Comparison of ENCODE assay signal across 8 cellular contexts in the genomic region with DNA sequence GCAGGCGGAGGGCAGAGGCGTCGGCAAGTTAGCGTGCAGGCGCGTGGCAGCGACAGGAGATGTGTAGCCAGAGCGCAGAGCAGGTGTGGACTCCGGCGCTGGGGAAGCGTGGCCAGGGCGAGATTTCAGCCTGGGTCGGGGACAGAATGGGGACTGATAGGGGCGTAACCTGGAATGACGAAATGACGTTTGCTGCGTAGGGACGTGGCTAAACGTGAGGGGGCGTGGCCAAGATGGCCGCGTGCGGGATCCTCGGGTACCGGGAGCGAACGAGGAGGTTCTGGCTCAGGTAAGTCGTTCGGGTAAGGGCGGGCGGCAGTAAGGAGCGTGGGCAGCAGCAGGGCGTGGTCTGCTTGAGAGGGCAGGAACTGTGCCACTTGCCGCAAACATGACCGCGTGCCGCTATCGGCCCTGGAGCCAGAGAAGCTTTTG. TPM values are rescaled to one million over a fixed set of nuclear protein-coding genes. Genes with fewer than 3 reads are reported as not detected.
DNase-seq lines count a peak whose midpoint lies in the region; TF ChIP-seq lines count a peak whose summit lies in the region.

No MANE protein-coding gene starts in this region.

- no peaks in the 10 kb centered on the region for H3F3A ChIP-seq in MM.1S (ENCODE audit: insufficient read depth, low read length)

- H3K9ac ChIP-seq in MM.1S (ENCODE audit: low read length) (peak overlapping the region; percentile 97), SK-N-MC (ENCODE audit: insufficient read length) (peak overlapping the region; percentile 91)

- H3K27ac Mint-ChIP-seq in immature natural killer cell: no peak overlapping the region

- H3K4me3 Mint-ChIP-seq in immature natural killer cell: no peak overlapping the region

- H3K4me2 ChIP-seq in MM.1S (ENCODE audit: low read depth, low read length): peak overlapping the region; percentile 97; the same call in 1 of the 2 replicates

- TF ChIP-seq POLR2A in GM10847 (IDR thresholded peaks at IDR 0.05; ENCODE audit: extremely low read depth, insufficient read length): peak; percentile 24
- peak in 1 of 2 donors; percentile 38 for TF ChIP-seq POLR2A in adrenal gland (IDR thresholded peaks at IDR 0.05)
- peak; percentile 20 to 50 for TF ChIP-seq POLR2A in sigmoid colon (IDR thresholded peaks at IDR 0.05)

- no peaks in the 10 kb centered on the region for H4K20me1 ChIP-seq in MM.1S (ENCODE audit: insufficient read depth, low read length)

- peaks cover 2 to 10% (median 4%) of the 10 kb centered on the region in 3 donors for H3K27me3 Mint-ChIP-seq in immature natural killer cell (ENCODE audit: low read depth in 3 of 3)

- H3K9me3 ChIP-seq in MM.1S (replicated peaks; ENCODE audit: insufficient read depth, low read length) (no peaks in the 10 kb centered on the region), SK-N-MC (ENCODE audit: low read depth, low read length) (no peaks in the 10 kb centered on the region), adrenal gland (replicated peaks in 1 of 3) (no peaks in the 10 kb centered on the region), sigmoid colon (no peaks in the 10 kb centered on the region)

- H3K9me3 Mint-ChIP-seq in immature natural killer cell: no peaks in the 10 kb centered on the region

- peak overlapping the region; percentile 92 for H2AFZ ChIP-seq in MM.1S (ENCODE audit: low read length)

- TF ChIP-seq CTCF in MM.1S (IDR thresholded peaks at IDR 0.05; ENCODE audit: low read length) (no peak), adrenal gland (IDR thresholded peaks at IDR 0.05) (no peak), sigmoid colon (IDR thresholded peaks at IDR 0.05) (no peak)

- intact Hi-C loops in adrenal gland (cut with DNase I) (no loop called here), sigmoid colon (cut with DNase I) (loop anchor here (2.0 to 10.0 kb wide), 7 partner anchors 62 to 1199 kb away; a partner anchor contains a TSS)

- no peak for TF ChIP-seq EP300 in sigmoid colon (IDR thresholded peaks at IDR 0.05)

- peaks cover 48% of the 10 kb centered on the region for H3K79me2 ChIP-seq in MM.1S (ENCODE audit: low read length)

- H3K27me3 ChIP-seq in H7 (ENCODE audit: control insufficient read depth, insufficient read depth, low read length) (no peaks in the 10 kb centered on the region), MM.1S (replicated peaks; ENCODE audit: insufficient read depth, low read length) (no peaks in the 10 kb centered on the region), adrenal gland (no peaks in the 10 kb centered on the region), sigmoid colon (no peaks in the 10 kb centered on the region)

- H3K27ac ChIP-seq in MM.1S (ENCODE audit: low read length) (peak overlapping the region; percentile 98), SK-N-MC (peak overlapping the region; percentile 96), adrenal gland (peak overlapping the region; percentile 91 to 99 (median 98)), sigmoid colon (peak overlapping the region; percentile 92 to 99 (median 96))

- no peaks in the 10 kb centered on the region; the same call in 1 of the 2 replicates for H3K36me3 ChIP-seq in H7 (replicated peaks; ENCODE audit: control insufficient read depth, insufficient read depth, low read length)
- no peaks in the 10 kb centered on the region for H3K36me3 ChIP-seq in MM.1S (replicated peaks; ENCODE audit: insufficient read depth, low read length)
- peaks cover 15% of the 10 kb centered on the region; the same call in 1 of the 2 replicates for H3K36me3 ChIP-seq in SK-N-MC (ENCODE audit: insufficient read depth, low read length)
- no peaks in the 10 kb centered on the region for H3K36me3 ChIP-seq in adrenal gland (replicated peaks in 1 of 2)
- no peaks in the 10 kb centered on the region for H3K36me3 ChIP-seq in sigmoid colon

- H3K4me1 ChIP-seq in MM.1S (ENCODE audit: low read length) (peaks cover 5% of the 10 kb centered on the region; the same call in 1 of the 2 replicates), adrenal gland (replicated peaks in 1 of 2) (peaks cover 8 to 17% of the 10 kb centered on the region in 2 donors), sigmoid colon (peaks cover 0 to 29% (median 6%) of the 10 kb centered on the region in 4 donors)

- H3K9me2 ChIP-seq in MM.1S (replicated peaks; ENCODE audit: insufficient read depth, low read length): no peaks in the 10 kb centered on the region

- DNase-seq in H7 (peak; percentile 90), MM.1S (peak; percentile 82), SK-N-MC (ENCODE audit: low read depth, low spot score) (no peak), adrenal gland (peak; percentile 81 to 93 (median 88)), hippocampal formation (lab: John Stamatoyannopoulos, UW) (peak; percentile 86 to 94), sigmoid colon (peak; percentile 93), immature natural killer cell (no peak)

- peaks cover 10 to 24% of the 10 kb centered on the region in 2 donors for H3K4me1 Mint-ChIP-seq in immature natural killer cell

- 0 to 1% (median 0%) methylated on average over 4 to 38 of the region's 38 CpGs for WGBS in adrenal gland, 4 donors
- 0% methylated on average over 38 of the region's 38 CpGs for WGBS in sigmoid colon, 2 donors

- H3K4me3 ChIP-seq in H7 (ENCODE audit: insufficient read depth, low read depth, low read length) (peak overlapping the region; percentile 70), MM.1S (ENCODE audit: low read length) (peak overlapping the region; percentile 97), SK-N-MC (peak overlapping the region; percentile 92), adrenal gland (peak overlapping the region; percentile 51 to 78 (median 68)), sigmoid colon (peak overlapping the region; percentile 62 to 81 (median 64))

- peaks cover 0 to 7% (median 0%) of the 10 kb centered on the region in 3 donors for H3K36me3 Mint-ChIP-seq in immature natural killer cell

RNA-seq across cellular contexts. Expression of a gene that starts 10.9 kb away (rescaled TPM):
- 0.73 and 2.7 TPM in 2 replicates for total RNA-seq in H7 (2014; rRNA removed; shearing (Covaris generic))
- total RNA-seq in adrenal gland: 1 to 10 TPM in 1 of 8 donors, under 1 TPM in 6, not detected in 1; 0.14 to 1.6 (median 0.46) TPM
- polyA plus RNA-seq in adrenal gland: 1 to 10 TPM; 1.3 to 1.8 (median 1.4) TPM
- under 1 TPM in 1 of 4 donors, not detected in 3; 0.33 TPM for total RNA-seq in sigmoid colon
- polyA plus RNA-seq in sigmoid colon: under 1 TPM in 2 of 3 donors, not detected in 1; 0.12 to 0.60 TPM
- polyA plus RNA-seq in immature natural killer cell: under 1 TPM in 1 of 3 donors, not detected in 2; 0.61 TPM

Comparison
In these comparisons a context has a peak if more than half of its experiments do, and no peak if none do; other contexts are left out.
1. DNase-seq: peak in H7 (single experiment), MM.1S (single experiment), adrenal gland (7 of 7), hippocampal formation (2 of 2) and sigmoid colon (single experiment); none in SK-N-MC (single experiment) and immature natural killer cell (0 of 3).
2. Peak in every context shown above with its lines, with median percentiles within 50 percentile points of each other: H3K4me3 ChIP-seq and H3K27ac ChIP-seq.